In genomic region chr3:8204846-8205624, GRCh38 we compare ENCODE assay signal across 22 cellular contexts.
DNase-seq lines count a peak whose midpoint lies in the region; TF ChIP-seq lines count a peak whose summit lies in the region.
"Had no signal": no experiment of that assay in that cellular context is flagged by ENCODE, and none has a peak within 500 bp of the region (broad histone marks: within the 10 kb centered on the region; RNA-seq: fewer than 3 reads in every experiment).

No MANE protein-coding gene starts in this region.

- 62% methylated on average over 5 of the region's 5 CpGs for WGBS in hepatocyte (ENCODE audit: low lambda C conversion rate, missing lambda C conversion rate)

- intact Hi-C loops in cardiac septum (cut with DNase I), result no loop called here

- H3K9me2 ChIP-seq in hepatocyte (replicated peaks; ENCODE audit: insufficient read depth), result no peaks in the 10 kb centered on the region

- no peak overlapping the region for H2AFZ ChIP-seq in hepatocyte
- H2AFZ ChIP-seq: PC-9 had no signal

- H3K27ac ChIP-seq in hepatocyte, result no peak overlapping the region
- H3K27ac ChIP-seq: C4-2B, neutrophil, PC-9, psoas muscle, SJCRH30, uterus, VCaP had no signal

- peaks cover 11% of the 10 kb centered on the region for H3K4me1 ChIP-seq in hepatocyte (ENCODE audit: insufficient read depth)
- H3K4me1 ChIP-seq: psoas muscle, SJCRH30, uterus had no signal

- H3K79me2 ChIP-seq in hepatocyte, result no peaks in the 10 kb centered on the region

- DNase-seq in A172 (ENCODE audit: low spot score), result peak; percentile 4
- peak; percentile 40 for DNase-seq in HS-27A (ENCODE audit: low read depth)
- peak; percentile 3 to 18 for DNase-seq in cardiac fibroblast (ENCODE audit: low read depth in 2 of 2)
- DNase-seq in hepatocyte (ENCODE audit: low spot score), result peak; percentile 10
- no peak for DNase-seq in NCI-H1694 (lab: John Stamatoyannopoulos, UW)
- no peak for DNase-seq in cardiac septum (ENCODE audit: low spot score)
- no peak for DNase-seq in dermis blood vessel endothelial cell
- no peak for DNase-seq in GM20000 (ENCODE audit: low spot score)
- DNase-seq: activated CD4-positive, alpha-beta T cell treated with anti-CD3 and anti-CD28 coated beads, Interleukin-2, amount 10 ng/mL, durations not matched to agents 7 days and 5 days; activated effector memory CD4-positive, alpha-beta T cell treated with anti-CD3 and anti-CD28 coated beads, Interleukin-2, amount 50 U/mL, for 16 hours; cerebellar nuclear complex; effector CD8-positive, alpha-beta T cell; MM.1S; PC-9; psoas muscle; SJCRH30; stimulated activated CD8-positive, alpha-beta memory T cell treated with anti-CD3 and anti-CD28 coated beads, Interleukin-4, amount 100 ng/mL, for 48 hours; substantia nigra; uterus had no signal

- H3K4me2 ChIP-seq in hepatocyte, result no peak overlapping the region
- H3K4me2 ChIP-seq: PC-9 had no signal

- no peaks in the 10 kb centered on the region for H3K36me3 ChIP-seq in hepatocyte (replicated peaks; ENCODE audit: insufficient read depth, low read depth)
- H3K36me3 ChIP-seq: neutrophil, SJCRH30, uterus had no signal

- H3K27me3 ChIP-seq in hepatocyte, result no peaks in the 10 kb centered on the region
- H3K27me3 ChIP-seq: neutrophil, SJCRH30, uterus had no signal

- no peaks in the 10 kb centered on the region for H4K20me1 ChIP-seq in hepatocyte (ENCODE audit: insufficient read depth, poor library complexity, severe bottlenecking)

- H3K9me3 ChIP-seq in hepatocyte (ENCODE audit: low read depth), result no peaks in the 10 kb centered on the region
- H3K9me3 ChIP-seq: neutrophil, psoas muscle, uterus had no signal

- TF ChIP-seq CTCF in cardiac fibroblast (IDR thresholded peaks at IDR 0.05; ENCODE audit: low read depth, low read length) (no peak), hepatocyte (IDR thresholded peaks at IDR 0.05; ENCODE audit: poor library complexity) (no peak), GM20000 (IDR thresholded peaks at IDR 0.05; ENCODE audit: extremely low read depth, missing control alignments) (no peak)

- H3K4me3 ChIP-seq in cardiac fibroblast (replicated peaks in 1 of 2; ENCODE audit: low read depth in 2 of 2, low read length in 2 of 2) (no peak overlapping the region), hepatocyte (no peak overlapping the region)
- H3K4me3 ChIP-seq: PC-9, psoas muscle, SJCRH30, uterus had no signal

Comparison
In these comparisons a context has a peak if more than half of its experiments do, and no peak if none do; other contexts are left out.
1. DNase-seq: peak in A172 (single experiment), HS-27A (single experiment), cardiac fibroblast (2 of 2) and hepatocyte (single experiment); none in NCI-H1694 (single experiment), cardiac septum (single experiment), dermis blood vessel endothelial cell (single experiment) and GM20000 (single experiment).